In the genomic region with DNA sequence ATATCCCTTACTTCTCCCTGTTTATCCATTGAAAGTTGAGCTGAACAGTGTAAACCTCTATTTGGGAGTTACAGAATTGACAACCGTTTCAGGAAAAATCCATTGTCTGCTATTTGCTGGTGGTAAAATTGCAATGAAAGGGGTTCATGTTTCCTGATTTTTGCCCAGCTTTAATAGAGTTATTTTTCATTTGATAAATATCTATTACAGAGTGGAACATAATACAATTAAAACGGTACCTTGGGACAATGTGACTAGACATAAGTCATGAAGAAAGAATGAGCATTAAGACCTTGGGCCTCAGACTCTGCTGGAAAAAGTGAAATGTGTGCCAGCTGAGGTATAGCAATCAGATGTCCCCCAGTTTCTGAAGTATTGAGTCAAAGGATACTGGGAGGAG, we compare ENCODE assay signal across 38 cellular contexts. TPM values are rescaled to one million over a fixed set of nuclear protein-coding genes. Genes with fewer than 3 reads are reported as not detected.
"Had no signal": no experiment of that assay in that cellular context is flagged by ENCODE, and none has a peak within 500 bp of the region (broad histone marks: within the 10 kb centered on the region; RNA-seq: fewer than 3 reads in every experiment).

No MANE protein-coding gene starts in this region.

- H3K4me3 ChIP-seq: adrenal gland, ascending aorta, body of pancreas, breast epithelium, cardiac muscle cell had no signal

- H3K27ac ChIP-seq: adrenal gland, ascending aorta, body of pancreas, brain microvascular endothelial cell, breast epithelium, cardiac muscle cell had no signal

- H3K9me3 Mint-ChIP-seq: activated naive CD4-positive, alpha-beta T cell treated with anti-CD3 and anti-CD28 coated beads, Interleukin-2, amount 10 ng/mL, durations not matched to agents 7 days and 5 days; activated naive CD8-positive, alpha-beta T cell treated with anti-CD3 and anti-CD28 coated beads, Interleukin-2, amount 50 U/mL, for 24 hours; activated T-cell treated with anti-CD3 and anti-CD28 coated beads, Interleukin-2, amount 50 U/mL, for 24 hours; activated T-cell treated with anti-CD3 and anti-CD28 coated beads, Interleukin-2, amount 50 U/mL, for 4 hours; activated T-helper 1 cell treated with anti-CD3 and anti-CD28 coated beads, Interleukin-12 subunit alpha, Interleukin-12 subunit beta, Interleukin-2, Interleukin-4 antibody, amounts not matched to agents 30 ng/mL and 10 ng/mL and 1 ng/mL, durations not matched to agents 14 hours and 24 hours and 36 hours; activated T-helper 2 cell treated with anti-CD3 and anti-CD28 coated beads, Interferon-gamma antibody, Interleukin-2, Interleukin-4, amounts not matched to agents 10 μg/mL and 5 μg/mL and 100 μg/mL, durations not matched to agents 14 hours and 24 hours and 36 hours; brain had no signal

- DNase-seq: activated effector memory CD4-positive, alpha-beta T cell treated with anti-CD3 and anti-CD28 coated beads, Interleukin-2, amount 50 U/mL, for 16 hours; activated effector memory CD4-positive, alpha-beta T cell treated with Interleukin-2 at 50 U/mL for 16 hours; activated gamma-delta T cell; activated gamma-delta T cell treated with Interleukin-2 at 50 U/mL for 16 hours; activated naive CD4-positive, alpha-beta T cell; activated naive CD4-positive, alpha-beta T cell treated with anti-CD3 and anti-CD28 coated beads for 36 hours; activated naive CD4-positive, alpha-beta T cell treated with anti-CD3 and anti-CD28 coated beads, Interleukin-2, amount 10 ng/mL, durations not matched to agents 7 days and 5 days; activated naive CD4-positive, alpha-beta T cell treated with anti-CD3 and anti-CD28 coated beads, Interleukin-2, amount 50 U/mL, for 16 hours; activated naive CD4-positive, alpha-beta T cell treated with Interleukin-2 at 50 U/mL for 16 hours; activated naive CD8-positive, alpha-beta T cell treated with anti-CD3 and anti-CD28 coated beads for 36 hours; activated naive CD8-positive, alpha-beta T cell treated with anti-CD3 and anti-CD28 coated beads, Interleukin-2, amount 10 ng/mL, durations not matched to agents 7 days and 5 days; activated naive CD8-positive, alpha-beta T cell treated with anti-CD3 and anti-CD28 coated beads, Interleukin-2, amount 50 U/mL, for 24 hours; activated T-cell treated with anti-CD3 and anti-CD28 coated beads, Interleukin-2, amount 50 U/mL, for 1 hour; activated T-cell treated with anti-CD3 and anti-CD28 coated beads, Interleukin-2, amount 50 U/mL, for 24 hours; activated T-cell treated with anti-CD3 and anti-CD28 coated beads, Interleukin-2, amount 50 U/mL, for 4 hours; activated T-cell treated with anti-CD3 and anti-CD28 coated beads, Interleukin-2, amount 50 U/mL, for 48 hours; activated T-cell treated with anti-CD3 and anti-CD28 coated beads, Interleukin-2, amount 50 U/mL, for 72 hours; adrenal gland; amniotic stem cell; amygdala; anterior cingulate cortex; aorta; body of pancreas; brain microvascular endothelial cell; caudate nucleus; central memory CD4-positive, alpha-beta T cell; cerebellar nuclear complex had no signal

- H3K36me3 Mint-ChIP-seq: activated naive CD4-positive, alpha-beta T cell treated with anti-CD3 and anti-CD28 coated beads, Interleukin-2, amount 10 ng/mL, durations not matched to agents 7 days and 5 days; activated naive CD4-positive, alpha-beta T cell treated with anti-CD3 and anti-CD28 coated beads, Interleukin-2, amount 50 U/mL, for 24 hours; activated naive CD4-positive, alpha-beta T cell treated with anti-CD3 and anti-CD28 coated beads, Interleukin-2, amount 50 U/mL, for 72 hours; activated naive CD8-positive, alpha-beta T cell; activated naive CD8-positive, alpha-beta T cell treated with anti-CD3 and anti-CD28 coated beads for 36 hours; activated naive CD8-positive, alpha-beta T cell treated with anti-CD3 and anti-CD28 coated beads, Interleukin-2, amount 10 ng/mL, durations not matched to agents 7 days and 5 days; brain had no signal

- H3K27me3 ChIP-seq: adrenal gland, ascending aorta, body of pancreas, brain microvascular endothelial cell, breast epithelium, cardiac muscle cell had no signal

- ATAC-seq: activated naive CD4-positive, alpha-beta T cell treated with anti-CD3 and anti-CD28 coated beads, Interleukin-2, amount 50 U/mL, for 72 hours; activated naive CD8-positive, alpha-beta T cell treated with anti-CD3 and anti-CD28 coated beads, Interleukin-2, amount 50 U/mL, for 24 hours; activated T-cell treated with anti-CD3 and anti-CD28 coated beads, Interleukin-2, amount 50 U/mL, for 4 hours; activated T-cell treated with anti-CD3 and anti-CD28 coated beads, Interleukin-2, amount 50 U/mL, for 72 hours; activated T-helper 17 cell treated with anti-CD3 and anti-CD28 coated beads, Interleukin-2, amount 50 U/mL, for 72 hours; body of pancreas had no signal

- H3K4me1 Mint-ChIP-seq: activated naive CD4-positive, alpha-beta T cell treated with anti-CD3 and anti-CD28 coated beads, Interleukin-2, amount 10 ng/mL, durations not matched to agents 7 days and 5 days; activated naive CD4-positive, alpha-beta T cell treated with anti-CD3 and anti-CD28 coated beads, Interleukin-2, amount 50 U/mL, for 24 hours; activated naive CD8-positive, alpha-beta T cell treated with anti-CD3 and anti-CD28 coated beads for 36 hours; activated naive CD8-positive, alpha-beta T cell treated with anti-CD3 and anti-CD28 coated beads, Interleukin-2, amount 10 ng/mL, durations not matched to agents 7 days and 5 days; activated naive CD8-positive, alpha-beta T cell treated with anti-CD3 and anti-CD28 coated beads, Interleukin-2, amount 50 U/mL, for 24 hours; activated T-helper 17 cell treated with anti-CD3 and anti-CD28 coated beads, Interleukin-2, amount 50 U/mL, for 72 hours; brain; central memory CD8-positive, alpha-beta T cell had no signal

- H3K27ac Mint-ChIP-seq: activated naive CD4-positive, alpha-beta T cell treated with anti-CD3 and anti-CD28 coated beads for 36 hours; activated naive CD4-positive, alpha-beta T cell treated with anti-CD3 and anti-CD28 coated beads, Interleukin-2, amount 10 ng/mL, durations not matched to agents 7 days and 5 days; activated naive CD4-positive, alpha-beta T cell treated with anti-CD3 and anti-CD28 coated beads, Interleukin-2, amount 50 U/mL, for 24 hours; activated naive CD4-positive, alpha-beta T cell treated with anti-CD3 and anti-CD28 coated beads, Interleukin-2, amount 50 U/mL, for 72 hours; activated naive CD8-positive, alpha-beta T cell; activated naive CD8-positive, alpha-beta T cell treated with anti-CD3 and anti-CD28 coated beads for 36 hours; activated naive CD8-positive, alpha-beta T cell treated with anti-CD3 and anti-CD28 coated beads, Interleukin-2, amount 10 ng/mL, durations not matched to agents 7 days and 5 days; activated naive CD8-positive, alpha-beta T cell treated with anti-CD3 and anti-CD28 coated beads, Interleukin-2, amount 50 U/mL, for 24 hours; activated T-cell treated with anti-CD3 and anti-CD28 coated beads, Interleukin-2, amount 50 U/mL, for 24 hours; activated T-cell treated with anti-CD3 and anti-CD28 coated beads, Interleukin-2, amount 50 U/mL, for 72 hours; activated T-helper 1 cell treated with anti-CD3 and anti-CD28 coated beads, Interleukin-12 subunit alpha, Interleukin-12 subunit beta, Interleukin-2, Interleukin-4 antibody, amounts not matched to agents 30 ng/mL and 10 ng/mL and 1 ng/mL, durations not matched to agents 14 hours and 24 hours and 36 hours; activated T-helper 17 cell treated with anti-CD3 and anti-CD28 coated beads, Interleukin-2, amount 50 U/mL, for 72 hours; activated T-helper 2 cell treated with anti-CD3 and anti-CD28 coated beads, Interferon-gamma antibody, Interleukin-2, Interleukin-4, amounts not matched to agents 10 μg/mL and 5 μg/mL and 100 μg/mL, durations not matched to agents 14 hours and 24 hours and 36 hours; brain had no signal

- H3K9me3 ChIP-seq: adrenal gland, ascending aorta, body of pancreas, breast epithelium had no signal

- H3K4me1 ChIP-seq: adrenal gland, ascending aorta, body of pancreas, breast epithelium had no signal

- H3K4me3 Mint-ChIP-seq: activated naive CD4-positive, alpha-beta T cell treated with anti-CD3 and anti-CD28 coated beads for 36 hours; activated naive CD4-positive, alpha-beta T cell treated with anti-CD3 and anti-CD28 coated beads, Interleukin-2, amount 10 ng/mL, durations not matched to agents 7 days and 5 days; activated naive CD4-positive, alpha-beta T cell treated with anti-CD3 and anti-CD28 coated beads, Interleukin-2, amount 50 U/mL, for 24 hours; activated naive CD8-positive, alpha-beta T cell; activated naive CD8-positive, alpha-beta T cell treated with anti-CD3 and anti-CD28 coated beads for 36 hours; activated naive CD8-positive, alpha-beta T cell treated with anti-CD3 and anti-CD28 coated beads, Interleukin-2, amount 10 ng/mL, durations not matched to agents 7 days and 5 days; activated naive CD8-positive, alpha-beta T cell treated with anti-CD3 and anti-CD28 coated beads, Interleukin-2, amount 50 U/mL, for 24 hours; activated T-cell treated with anti-CD3 and anti-CD28 coated beads, Interleukin-2, amount 50 U/mL, for 24 hours; activated T-cell treated with anti-CD3 and anti-CD28 coated beads, Interleukin-2, amount 50 U/mL, for 4 hours; activated T-cell treated with anti-CD3 and anti-CD28 coated beads, Interleukin-2, amount 50 U/mL, for 72 hours; activated T-helper 1 cell treated with anti-CD3 and anti-CD28 coated beads, Interleukin-12 subunit alpha, Interleukin-12 subunit beta, Interleukin-2, Interleukin-4 antibody, amounts not matched to agents 30 ng/mL and 10 ng/mL and 1 ng/mL, durations not matched to agents 14 hours and 24 hours and 36 hours; activated T-helper 17 cell treated with anti-CD3 and anti-CD28 coated beads, Interleukin-2, amount 50 U/mL, for 72 hours; brain; central memory CD8-positive, alpha-beta T cell had no signal

- H3K36me3 ChIP-seq: adrenal gland, ascending aorta, brain microvascular endothelial cell, breast epithelium, cardiac muscle cell had no signal

- H3K27me3 Mint-ChIP-seq: activated naive CD4-positive, alpha-beta T cell treated with anti-CD3 and anti-CD28 coated beads, Interleukin-2, amount 10 ng/mL, durations not matched to agents 7 days and 5 days; activated naive CD4-positive, alpha-beta T cell treated with anti-CD3 and anti-CD28 coated beads, Interleukin-2, amount 50 U/mL, for 24 hours; activated naive CD8-positive, alpha-beta T cell treated with anti-CD3 and anti-CD28 coated beads for 36 hours; activated naive CD8-positive, alpha-beta T cell treated with anti-CD3 and anti-CD28 coated beads, Interleukin-2, amount 10 ng/mL, durations not matched to agents 7 days and 5 days; activated T-cell treated with anti-CD3 and anti-CD28 coated beads, Interleukin-2, amount 50 U/mL, for 24 hours; activated T-helper 17 cell treated with anti-CD3 and anti-CD28 coated beads, Interleukin-2, amount 50 U/mL, for 72 hours; central memory CD8-positive, alpha-beta T cell had no signal

RNA-seq across cellular contexts. Expression of gene PTPRR, which starts 13.1 kb away (rescaled TPM):
- polyA plus RNA-seq: cardiac muscle cell had no signal
